In genomic region chr13:32838985-32839384, GRCh38 we compare ENCODE assay signal across 9 cellular contexts.
DNase-seq lines count a peak whose midpoint lies in the region; ATAC-seq lines count a peak whose summit lies in the region.
"Had no signal": no experiment of that assay in that cellular context is flagged by ENCODE, and none has a peak within 500 bp of the region (broad histone marks: within the 10 kb centered on the region; RNA-seq: fewer than 3 reads in every experiment).

No MANE protein-coding gene starts in this region.

- peak; percentile 56 for ATAC-seq in HG03039 (IDR thresholded peaks at IDR 0.05; ENCODE audit: unreplicated experiment)

- no peaks in the 10 kb centered on the region for H3K27me3 Mint-ChIP-seq in activated naive CD4-positive, alpha-beta T cell treated with anti-CD3 and anti-CD28 coated beads, Interleukin-2, amount 10 ng/mL, durations not matched to agents 7 days and 5 days
- H3K27me3 Mint-ChIP-seq: T-cell had no signal

- peaks cover 9% of the 10 kb centered on the region for H3K36me3 Mint-ChIP-seq in activated naive CD4-positive, alpha-beta T cell treated with anti-CD3 and anti-CD28 coated beads, Interleukin-2, amount 10 ng/mL, durations not matched to agents 7 days and 5 days

- CTCF ChIA-PET in activated naive CD4-positive, alpha-beta T cell treated with anti-CD3 and anti-CD28 coated beads, Interleukin-2, amount 10 ng/mL, durations not matched to agents 7 days and 5 days (lab: Charles Lee), result interaction anchor here (0.6 kb wide), 1 partner anchor 805 kb away, joined by 3 read pairs; no protein-coding TSS in a partner anchor

- H3K27ac Mint-ChIP-seq in activated naive CD4-positive, alpha-beta T cell treated with anti-CD3 and anti-CD28 coated beads, Interleukin-2, amount 10 ng/mL, durations not matched to agents 7 days and 5 days, result peak overlapping the region; percentile 84
- H3K27ac Mint-ChIP-seq: T-cell had no signal

- DNase-seq in activated naive CD4-positive, alpha-beta T cell treated with anti-CD3 and anti-CD28 coated beads, Interleukin-2, amount 10 ng/mL, durations not matched to agents 7 days and 5 days, result peak; percentile 58
- DNase-seq in activated naive CD4-positive, alpha-beta T cell treated with Interleukin-2 at 50 U/mL for 16 hours, result no peak
- peak; percentile 74 to 91 for DNase-seq in NOMO-1 (lab: John Stamatoyannopoulos, UW; ENCODE audit: unreplicated experiment in 2 of 2)
- peak; percentile 22 to 25 for DNase-seq in lung microvascular endothelial cell (ENCODE audit: low read depth in 2 of 2)
- DNase-seq in cerebellum (ENCODE audit: low spot score), result no peak
- no peak for DNase-seq in central memory CD4-positive, alpha-beta T cell
- DNase-seq in NCI-H2171 treated with DMSO at 0.1 percent for 48 hours (lab: John Stamatoyannopoulos, UW), result no peak
- DNase-seq: T-cell had no signal

- H3K4me1 Mint-ChIP-seq in activated naive CD4-positive, alpha-beta T cell treated with anti-CD3 and anti-CD28 coated beads, Interleukin-2, amount 10 ng/mL, durations not matched to agents 7 days and 5 days, result peaks cover 29% of the 10 kb centered on the region

- peaks cover 16% of the 10 kb centered on the region for H3K9me3 Mint-ChIP-seq in activated naive CD4-positive, alpha-beta T cell treated with anti-CD3 and anti-CD28 coated beads, Interleukin-2, amount 10 ng/mL, durations not matched to agents 7 days and 5 days

- H3K4me3 Mint-ChIP-seq in activated naive CD4-positive, alpha-beta T cell treated with anti-CD3 and anti-CD28 coated beads, Interleukin-2, amount 10 ng/mL, durations not matched to agents 7 days and 5 days, result no peak overlapping the region
- H3K4me3 Mint-ChIP-seq: T-cell had no signal

Comparison
In these comparisons a context has a peak if more than half of its experiments do, and no peak if none do; other contexts are left out.
1. DNase-seq: peak in activated naive CD4-positive, alpha-beta T cell treated with anti-CD3 and anti-CD28 coated beads, Interleukin-2, amount 10 ng/mL, durations not matched to agents 7 days and 5 days (single experiment), NOMO-1 (2 of 2) and lung microvascular endothelial cell (2 of 2); none in activated naive CD4-positive, alpha-beta T cell treated with Interleukin-2 at 50 U/mL for 16 hours (single experiment), cerebellum (single experiment), central memory CD4-positive, alpha-beta T cell (single experiment) and NCI-H2171 treated with DMSO at 0.1 percent for 48 hours (single experiment).